22 cellular contexts compared by ENCODE assay signal in genomic region chr19:6113616-6114188, GRCh38. TPM values are rescaled to one million over a fixed set of nuclear protein-coding genes. Genes with fewer than 3 reads are reported as not detected.
"Had no signal": no experiment of that assay in that cellular context is flagged by ENCODE, and none has a peak within 500 bp of the region (broad histone marks: within the 10 kb centered on the region; RNA-seq: fewer than 3 reads in every experiment).

No MANE protein-coding gene starts in this region.

- H3K9me3 ChIP-seq: esophagus muscularis mucosa, neutrophil, right lobe of liver, vagina had no signal

- H3K36me3 Mint-ChIP-seq: natural killer cell had no signal

- H3K4me3 Mint-ChIP-seq: activated CD4-positive, alpha-beta T cell treated with anti-CD3 and anti-CD28 coated beads for 36 hours; activated naive CD8-positive, alpha-beta T cell; activated T-helper 1 cell treated with anti-CD3 and anti-CD28 coated beads, Interleukin-12 subunit alpha, Interleukin-12 subunit beta, Interleukin-2, Interleukin-4 antibody, amounts not matched to agents 30 ng/mL and 10 ng/mL and 1 ng/mL, durations not matched to agents 14 hours and 24 hours and 36 hours; natural killer cell; stimulated activated memory B cell treated with anti-CD40 and anti-IgM and Interleukin-4, amounts not matched to agents 10 μg/mL and 1 μg/mL and 100 μg/mL, for 72 hours had no signal

- DNase-seq: activated CD4-positive, alpha-beta T cell treated with anti-CD3 and anti-CD28 coated beads for 36 hours; activated CD4-positive, alpha-beta T cell treated with anti-CD3 and anti-CD28 coated beads, Interleukin-2, amount 50 U/mL, for 48 hours; activated gamma-delta T cell treated with Interleukin-2 at 50 U/mL for 16 hours; effector memory CD4-positive, alpha-beta T cell; mesenchymal stem cell; natural killer cell; right lobe of liver; stimulated activated CD4-positive, alpha-beta T cell treated with anti-CD3 and anti-CD28 coated beads, Interleukin-4, amount 100 ng/mL, for 4 hours; T-helper 1 cell; T-helper 9 cell; transverse colon had no signal

- H3K27me3 Mint-ChIP-seq: activated naive CD8-positive, alpha-beta T cell had no signal

- H3K27me3 ChIP-seq: esophagus muscularis mucosa, neutrophil, right lobe of liver, transverse colon, vagina had no signal

- H3K9ac ChIP-seq: parathyroid adenoma had no signal

- H3K4me3 ChIP-seq: esophagus muscularis mucosa, right lobe of liver, transverse colon, vagina had no signal

- H3K36me3 ChIP-seq: esophagus muscularis mucosa, neutrophil, right lobe of liver, transverse colon, vagina had no signal

- H3K9me3 Mint-ChIP-seq: activated T-helper 1 cell treated with anti-CD3 and anti-CD28 coated beads, Interleukin-12 subunit alpha, Interleukin-12 subunit beta, Interleukin-2, Interleukin-4 antibody, amounts not matched to agents 30 ng/mL and 10 ng/mL and 1 ng/mL, durations not matched to agents 14 hours and 24 hours and 36 hours; natural killer cell had no signal

- H3K27ac Mint-ChIP-seq: activated CD4-positive, alpha-beta T cell treated with anti-CD3 and anti-CD28 coated beads for 36 hours; activated naive CD8-positive, alpha-beta T cell; activated T-helper 1 cell treated with anti-CD3 and anti-CD28 coated beads, Interleukin-12 subunit alpha, Interleukin-12 subunit beta, Interleukin-2, Interleukin-4 antibody, amounts not matched to agents 30 ng/mL and 10 ng/mL and 1 ng/mL, durations not matched to agents 14 hours and 24 hours and 36 hours; natural killer cell; stimulated activated memory B cell treated with anti-CD40 and anti-IgM and Interleukin-4, amounts not matched to agents 10 μg/mL and 1 μg/mL and 100 μg/mL, for 72 hours had no signal

- H3K27ac ChIP-seq: esophagus muscularis mucosa, neutrophil, parathyroid adenoma, right lobe of liver, transverse colon, vagina had no signal

- H3K79me2 ChIP-seq: parathyroid adenoma had no signal

- H2AFZ ChIP-seq: parathyroid adenoma had no signal

- ATAC-seq: activated CD4-positive, alpha-beta T cell treated with anti-CD3 and anti-CD28 coated beads for 36 hours; natural killer cell; right lobe of liver; stimulated activated memory B cell treated with anti-CD40 and anti-IgM and Interleukin-4, amounts not matched to agents 10 μg/mL and 1 μg/mL and 100 μg/mL, for 72 hours had no signal

RNA-seq across cellular contexts. Expression of gene ACSBG2, which starts 21.8 kb away (rescaled TPM):
- total RNA-seq: activated CD4-positive, alpha-beta T cell treated with anti-CD3 and anti-CD28 coated beads for 36 hours; activated T-helper 1 cell treated with anti-CD3 and anti-CD28 coated beads, Interleukin-12 subunit alpha, Interleukin-12 subunit beta, Interleukin-2, Interleukin-4 antibody, amounts not matched to agents 30 ng/mL and 10 ng/mL and 1 ng/mL, durations not matched to agents 14 hours and 24 hours and 36 hours; cerebellum; endothelial cell of umbilical vein; fibroblast of villous mesenchyme; liver; natural killer cell; right lobe of liver; transverse colon; vagina had no signal
- polyA plus RNA-seq: endothelial cell of umbilical vein, liver had no signal
